ENCODE assay signal across 8 cellular contexts in the genomic region with DNA sequence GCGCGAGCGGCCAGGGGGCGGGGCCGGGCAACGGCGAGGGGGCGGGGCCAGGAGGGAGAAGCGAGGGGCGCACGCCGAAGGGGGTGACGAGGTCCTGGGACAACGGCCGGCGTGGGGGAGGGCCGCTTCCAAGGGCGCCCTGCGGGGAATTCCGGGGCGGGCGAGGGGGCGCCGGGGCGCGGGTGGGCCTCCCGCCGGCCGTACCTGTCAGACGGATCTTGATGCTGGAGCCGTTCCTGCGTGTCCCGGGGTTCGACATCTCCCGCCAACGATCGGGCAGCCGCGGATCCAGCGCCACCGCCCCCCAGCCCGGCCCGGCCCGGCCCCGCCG. TPM values are rescaled to one million over a fixed set of nuclear protein-coding genes. Genes with fewer than 3 reads are reported as not detected.
DNase-seq lines count a peak whose midpoint lies in the region; ATAC-seq and TF ChIP-seq lines count a peak whose summit lies in the region.

No MANE protein-coding gene starts in this region.

- POLR2A ChIA-PET in RWPE1 (lab: Yijun Ruan, JAX; ENCODE audit: low non-redundant PET) (no interaction called here), GM10248 (lab: Yijun Ruan, JAX) (no interaction called here)

- H3K36me3 ChIP-seq in H7 (replicated peaks; ENCODE audit: control insufficient read depth, insufficient read depth, low read length) (no peaks in the 10 kb centered on the region), spleen (no peaks in the 10 kb centered on the region)

- H3K4me3 ChIP-seq in H7 (ENCODE audit: insufficient read depth, low read depth, low read length) (peak overlapping the region; percentile 63), foreskin fibroblast (ENCODE audit: low read depth in 1 of 2, low read length in 2 of 2) (peak overlapping the region; percentile 58 to 70), spleen (peak overlapping the region; percentile 78 to 98 (median 92))

- no peak for TF ChIP-seq POLR2A in spleen (IDR thresholded peaks at IDR 0.05)

- ATAC-seq in GM18498 (IDR thresholded peaks at IDR 0.05; ENCODE audit: unreplicated experiment): peak; percentile 45

- no peaks in the 10 kb centered on the region for H3K9me3 ChIP-seq in spleen

- no peak for DNase-seq in H7
- no peak for DNase-seq in RWPE1 (ENCODE audit: low spot score)
- DNase-seq in foreskin fibroblast: no peak
- no peak for DNase-seq in spleen
- DNase-seq in GM10248 (ENCODE audit: extremely low spot score): no peak
- no peak for DNase-seq in EL
- DNase-seq in effector CD4-positive, alpha-beta T cell: no peak

- peak overlapping the region; percentile 98 for H3K27ac ChIP-seq in RWPE1
- peak overlapping the region; percentile 89 to 99 (median 98) for H3K27ac ChIP-seq in spleen

- intact Hi-C loops in spleen (cut with DNase I; ENCODE audit: low total_unique reads): loop anchor here (10.0 kb wide), 1 partner anchor 99 kb away; no protein-coding TSS in a partner anchor

- H3K27me3 ChIP-seq in H7 (ENCODE audit: control insufficient read depth, insufficient read depth, low read length): no peaks in the 10 kb centered on the region
- no peaks in the 10 kb centered on the region for H3K27me3 ChIP-seq in spleen (replicated peaks in 1 of 7)

- H3K4me1 ChIP-seq in spleen: peaks cover 14 to 59% (median 41%) of the 10 kb centered on the region in 6 donors

- CTCF ChIA-PET in RWPE1 (lab: Yijun Ruan, JAX) (no interaction called here), GM10248 (lab: Yijun Ruan, JAX) (no interaction called here)

- 0 to 2% (median 0%) methylated on average over 7 to 46 of the region's 46 CpGs for WGBS in spleen, 5 donors

- TF ChIP-seq CTCF in RWPE1 (conservative IDR thresholded peaks at IDR 0.05; ENCODE audit: low read depth) (no peak), foreskin fibroblast (IDR thresholded peaks at IDR 0.05; ENCODE audit: low read depth, low read length) (no peak), spleen (IDR thresholded peaks at IDR 0.05 in 8 of 11, conservative IDR thresholded peaks at IDR 0.05 in 3 of 11) (no peak), GM10248 (IDR thresholded peaks at IDR 0.05; ENCODE audit: control extremely low read depth, extremely low read depth, low read depth, missing control alignments) (no peak)

RNA-seq across cellular contexts. Expression of gene SMURF1, which starts 0.4 kb away (rescaled TPM):
- 19.7 and 20.2 TPM in 2 replicates for total RNA-seq in H7 (2014; rRNA removed; shearing (Covaris generic))
- 10 to 100 TPM; 19.1 to 29.0 (median 25.3) TPM for total RNA-seq in spleen
- 1 to 10 TPM; 2.5 to 4.9 (median 4.2) TPM for polyA plus RNA-seq in spleen
